ENCODE assay signal across 8 cellular contexts in genomic region chr2:38375711-38376345, GRCh38. TPM values are rescaled to one million over a fixed set of nuclear protein-coding genes. Genes with fewer than 3 reads are reported as not detected.
DNase-seq lines count a peak whose midpoint lies in the region; ATAC-seq and TF ChIP-seq lines count a peak whose summit lies in the region.

No MANE protein-coding gene starts in this region.

- H3K4me3 Mint-ChIP-seq in endothelial cell (ENCODE audit: unreplicated experiment), result peak overlapping the region; percentile 94
- H3K4me3 Mint-ChIP-seq in nephron, result peak overlapping the region; percentile 84 to 96 (median 94)

- H3K36me3 ChIP-seq in SJSA1, result peaks cover 24% of the 10 kb centered on the region

- H3K27me3 ChIP-seq in SJSA1 (replicated peaks), result no peaks in the 10 kb centered on the region

- peaks cover 31% of the 10 kb centered on the region for H3K4me1 Mint-ChIP-seq in endothelial cell (ENCODE audit: unreplicated experiment)
- peaks cover 65% of the 10 kb centered on the region for H3K4me1 Mint-ChIP-seq in nephron

- H3K9me3 Mint-ChIP-seq in endothelial cell (ENCODE audit: unreplicated experiment), result no peaks in the 10 kb centered on the region
- H3K9me3 Mint-ChIP-seq in nephron, result no peaks in the 10 kb centered on the region

- ATAC-seq in HG03354 (IDR thresholded peaks at IDR 0.05; ENCODE audit: poor library complexity, severe bottlenecking, unreplicated experiment) (no peak), GM19324 (IDR thresholded peaks at IDR 0.05; ENCODE audit: low FRiP score, unreplicated experiment) (no peak), HG02642 (IDR thresholded peaks at IDR 0.05; ENCODE audit: poor library complexity, unreplicated experiment) (no peak)

- TF ChIP-seq CTCF in endothelial cell (IDR thresholded peaks at IDR 0.05; ENCODE audit: unreplicated experiment), result no peak
- TF ChIP-seq CTCF in nephron (IDR thresholded peaks at IDR 0.05; ENCODE audit: unreplicated experiment in 3 of 3), result no peak

- H3K4me3 ChIP-seq in SJSA1, result peak overlapping the region; percentile 100

- H3K9me3 ChIP-seq in SJSA1 (replicated peaks), result peaks cover 8% of the 10 kb centered on the region

- H3K36me3 Mint-ChIP-seq in endothelial cell (ENCODE audit: low read depth, unreplicated experiment) (no peaks in the 10 kb centered on the region), nephron (ENCODE audit: low read depth) (no peaks in the 10 kb centered on the region)

- H3K4me1 ChIP-seq in SJSA1 (replicated peaks), result peaks cover 14% of the 10 kb centered on the region

- peak overlapping the region; percentile 96; the same call in 1 of the 2 replicates for H3K27ac ChIP-seq in SJSA1

- H3K27ac Mint-ChIP-seq in endothelial cell (ENCODE audit: unreplicated experiment) (peak overlapping the region; percentile 95), nephron (peak overlapping the region; percentile 55 to 93 (median 89))

- DNase-seq in activated CD8-positive, alpha-beta memory T cell treated with anti-CD3 and anti-CD28 coated beads, Interleukin-2, amount 50 U/mL, for 4 hours, result peak; percentile 39
- DNase-seq in activated CD8-positive, alpha-beta memory T cell treated with anti-CD3 and anti-CD28 coated beads, Interleukin-2, amount 50 U/mL, for 48 hours, result no peak
- DNase-seq in SJSA1 (ENCODE audit: low read depth in 1 of 2, low spot score in 2 of 2), result no peak
- peak; percentile 49 for DNase-seq in endothelial cell (ENCODE audit: low spot score)

- peaks cover 9% of the 10 kb centered on the region for H3K27me3 Mint-ChIP-seq in endothelial cell (ENCODE audit: unreplicated experiment)
- no peaks in the 10 kb centered on the region for H3K27me3 Mint-ChIP-seq in nephron (ENCODE audit: low read depth)

RNA-seq across cellular contexts. Expression of gene ATL2, which starts 1.2 kb away (rescaled TPM):
- total RNA-seq in SJSA1 (2014; rRNA removed; shearing (Covaris generic)), result 121 and 152 TPM in 2 replicates
- 38.0 TPM for total RNA-seq in endothelial cell (ENCODE audit: unreplicated experiment)

Comparison
In these comparisons a context has a peak if more than half of its experiments do, and no peak if none do; other contexts are left out.
1. DNase-seq: peak in activated CD8-positive, alpha-beta memory T cell treated with anti-CD3 and anti-CD28 coated beads, Interleukin-2, amount 50 U/mL, for 4 hours (single experiment) and endothelial cell (single experiment); none in activated CD8-positive, alpha-beta memory T cell treated with anti-CD3 and anti-CD28 coated beads, Interleukin-2, amount 50 U/mL, for 48 hours (single experiment) and SJSA1 (0 of 2).